In the genomic region with DNA sequence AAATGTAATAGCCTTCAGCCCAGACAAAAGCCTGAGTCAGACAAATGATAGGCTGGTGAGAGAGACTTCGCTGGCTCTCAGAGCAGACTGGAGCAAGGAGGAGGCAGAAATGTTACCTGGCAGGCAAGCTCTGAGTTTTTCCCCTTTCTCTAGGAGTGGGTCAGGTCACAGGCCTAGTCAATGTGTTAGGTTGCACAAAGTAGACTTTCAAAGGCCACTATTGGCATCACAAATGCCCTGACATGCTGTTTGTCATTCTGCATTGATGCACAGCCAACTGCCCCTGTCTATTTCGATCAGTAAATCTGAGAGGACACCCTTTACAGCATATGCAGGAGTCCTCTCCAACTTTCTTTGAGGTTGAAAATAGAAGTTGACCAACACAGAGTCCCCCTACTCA, we compare ENCODE assay signal across 9 cellular contexts.
"Had no signal": no experiment of that assay in that cellular context is flagged by ENCODE, and none has a peak within 500 bp of the region (broad histone marks: within the 10 kb centered on the region; RNA-seq: fewer than 3 reads in every experiment).

No MANE protein-coding gene starts in this region.

- H3K4me1 ChIP-seq: HAP-1 had no signal

- FAIRE-seq: K562 had no signal

- H3K36me3 ChIP-seq: HAP-1 had no signal

- H2AFZ ChIP-seq: GM23248 had no signal

- H3K9ac ChIP-seq: GM23248 had no signal

- DNase-seq: GM23248, GOT3, H7, HFFc6, IMR-90 had no signal

- H3K4me3 Mint-ChIP-seq: HFFc6 had no signal

- H3K4me3 ChIP-seq: GM23248, HAP-1, K562 had no signal

- ATAC-seq: HCT116, K562 had no signal

- H3K27ac ChIP-seq: GM23248, HL-60 had no signal

- H3K27ac Mint-ChIP-seq: HFFc6 had no signal
